11 cellular contexts compared by ENCODE assay signal in the genomic region with DNA sequence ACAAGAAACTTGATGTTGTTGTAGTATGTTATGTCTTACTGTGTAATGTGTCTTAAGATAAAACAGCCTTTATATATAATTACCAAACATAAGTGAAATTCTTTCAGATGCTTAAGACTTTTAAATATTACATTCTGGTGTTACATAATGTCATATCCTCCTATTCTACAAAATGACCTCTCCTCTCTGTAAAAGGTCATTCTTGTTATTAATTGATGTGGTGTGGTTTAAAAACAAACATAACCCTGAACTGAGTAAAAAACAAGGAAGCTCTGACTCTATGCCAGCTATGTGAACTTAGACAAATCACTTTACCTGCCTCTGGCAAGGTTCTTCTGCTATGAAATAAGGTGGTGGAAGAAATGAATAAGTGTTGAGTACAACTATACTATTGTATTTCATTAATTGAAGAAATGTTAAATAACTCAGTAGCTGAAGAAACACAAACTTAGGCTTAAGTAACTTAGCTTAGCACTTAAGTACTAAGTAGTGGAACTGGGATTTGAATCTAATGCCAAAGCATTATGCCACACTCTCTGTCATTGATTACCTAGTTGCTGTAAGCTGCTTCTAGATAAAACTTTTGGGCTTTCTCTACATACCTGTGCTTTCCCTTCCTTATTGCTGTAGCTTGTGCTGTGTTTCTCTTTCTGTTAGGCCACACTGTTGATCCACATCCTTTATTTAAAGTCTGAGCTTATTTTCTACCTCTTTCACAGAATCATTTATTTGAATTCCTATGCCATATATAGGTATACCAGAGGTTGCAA. TPM values are rescaled to one million over a fixed set of nuclear protein-coding genes. Genes with fewer than 3 reads are reported as not detected.
DNase-seq lines count a peak whose midpoint lies in the region; ATAC-seq, FAIRE-seq and TF ChIP-seq lines count a peak whose summit lies in the region.
"Had no signal": no experiment of that assay in that cellular context is flagged by ENCODE, and none has a peak within 500 bp of the region (broad histone marks: within the 10 kb centered on the region; RNA-seq: fewer than 3 reads in every experiment).

No MANE protein-coding gene starts in this region.

- no peak overlapping the region for H2BK20ac ChIP-seq in H9 (ENCODE audit: low read depth, low read length, poor library complexity, severe bottlenecking)

- no peak for DNase-seq in H9
- no peak for DNase-seq in astrocyte (ENCODE audit: low read depth)
- no peak for DNase-seq in memory B cell (ENCODE audit: low spot score in 2 of 2)
- no peak for DNase-seq in thoracic aorta (ENCODE audit: low spot score)
- no peak for DNase-seq in NCI-H1092 (lab: John Stamatoyannopoulos, UW)
- DNase-seq in progenitor cell of endocrine pancreas (ENCODE audit: low spot score, unreplicated experiment): no peak
- DNase-seq in activated CD8-positive, alpha-beta memory T cell treated with anti-CD3 and anti-CD28 coated beads, Interleukin-2, amount 50 U/mL, for 4 hours: no peak

- H3T11ph ChIP-seq in H9 (ENCODE audit: low read length): no peak overlapping the region

- no peak for TF ChIP-seq CTCF in H9 (conservative IDR thresholded peaks at IDR 0.05)
- TF ChIP-seq CTCF in astrocyte (IDR thresholded peaks at IDR 0.05; ENCODE audit: insufficient read depth, low read depth, low read length): no peak
- TF ChIP-seq CTCF in thoracic aorta (IDR thresholded peaks at IDR 0.05): no peak
- no peak for TF ChIP-seq CTCF in progenitor cell of endocrine pancreas (IDR thresholded peaks at IDR 0.05; ENCODE audit: unreplicated experiment)

- no peak overlapping the region for H2BK12ac ChIP-seq in H9 (ENCODE audit: insufficient read length, low read depth, low read length)

- no peak overlapping the region for H4K5ac ChIP-seq in H9 (ENCODE audit: insufficient read length, low read depth, low read length)

- FAIRE-seq in astrocyte (lab: Jason Lieb, UNC): peak; percentile 29

- no peaks in the 10 kb centered on the region for H3K9me3 ChIP-seq in H9 (ENCODE audit: control insufficient read depth, low read depth, low read length)
- H3K9me3 ChIP-seq in astrocyte (ENCODE audit: insufficient read depth, low read depth, low read length): no peaks in the 10 kb centered on the region
- H3K9me3 ChIP-seq in thoracic aorta: no peaks in the 10 kb centered on the region
- H3K9me3 ChIP-seq: HAP-1 had no signal

- H3K14ac ChIP-seq in H9 (ENCODE audit: insufficient read depth, low read length): no peak overlapping the region

- H3K4me1 Mint-ChIP-seq in H9 (peaks cover 21 to 26% of the 10 kb centered on the region in 2 experiments), astrocyte (ENCODE audit: low read depth, unreplicated experiment) (peaks cover 37% of the 10 kb centered on the region), memory B cell (peaks cover 27% of the 10 kb centered on the region), progenitor cell of endocrine pancreas (ENCODE audit: low read depth) (peaks cover 24% of the 10 kb centered on the region)

- H2BK5ac ChIP-seq in H9 (ENCODE audit: insufficient read length, low read length): no peak overlapping the region

- H2AFZ ChIP-seq in H9 (ENCODE audit: low read length): no peak overlapping the region
- no peak overlapping the region for H2AFZ ChIP-seq in astrocyte (ENCODE audit: low read depth, low read length)

- H3K4me1 ChIP-seq in H9 (ENCODE audit: insufficient read depth, low read length) (no peaks in the 10 kb centered on the region), astrocyte (ENCODE audit: insufficient read depth, low read length) (peaks cover 4% of the 10 kb centered on the region), thoracic aorta (ENCODE audit: control insufficient read depth in 1 of 2, low read depth in 2 of 2) (peaks cover 6 to 19% of the 10 kb centered on the region in 2 donors)

- no peak overlapping the region for H3K18ac ChIP-seq in H9 (ENCODE audit: insufficient read length, low read depth, low read length)

- H3K27ac ChIP-seq in H9 (ENCODE audit: insufficient read length, low read depth, low read length) (no peak overlapping the region), astrocyte (ENCODE audit: low read depth, low read length) (no peak overlapping the region), thoracic aorta (peak overlapping the region; percentile 7 to 38)
- H3K27ac ChIP-seq: KMS-11, VCaP had no signal

- H3K27me3 ChIP-seq in H9 (ENCODE audit: insufficient read depth, low read length) (no peaks in the 10 kb centered on the region), astrocyte (ENCODE audit: insufficient read depth, low read length) (no peaks in the 10 kb centered on the region), thoracic aorta (replicated peaks; ENCODE audit: insufficient read depth) (no peaks in the 10 kb centered on the region)

- no peak overlapping the region for H3K4ac ChIP-seq in H9 (ENCODE audit: low read depth, low read length)

- H3K4me3 Mint-ChIP-seq in H9 (no peak overlapping the region), astrocyte (ENCODE audit: unreplicated experiment) (no peak overlapping the region), memory B cell (no peak overlapping the region), progenitor cell of endocrine pancreas (ENCODE audit: low read depth) (no peak overlapping the region)

- no peak overlapping the region for H4K8ac ChIP-seq in H9 (replicated peaks; ENCODE audit: insufficient read length, low read depth, low read length)

- H3K36me3 ChIP-seq in astrocyte (ENCODE audit: insufficient read depth, low read length): no peaks in the 10 kb centered on the region
- no peaks in the 10 kb centered on the region for H3K36me3 ChIP-seq in thoracic aorta
- H3K36me3 ChIP-seq: HAP-1 had no signal

- H3K4me2 ChIP-seq in H9 (ENCODE audit: insufficient read depth, insufficient read length, low read length) (no peak overlapping the region), astrocyte (ENCODE audit: low read length) (no peak overlapping the region)
- H3K4me2 ChIP-seq: KMS-11 had no signal

- ATAC-seq in memory B cell (ENCODE audit: low read depth) (no peak), thoracic aorta (ENCODE audit: insufficient number of reproducible peaks, low FRiP score, low read depth) (no peak), HG03354 (IDR thresholded peaks at IDR 0.05; ENCODE audit: poor library complexity, severe bottlenecking, unreplicated experiment) (no peak)

- H3K27ac Mint-ChIP-seq in H9: peak overlapping the region in 2 of 3 experiments; percentile 56 to 71; a peak in 3 of 7 replicates
- peak overlapping the region; percentile 70 for H3K27ac Mint-ChIP-seq in astrocyte (ENCODE audit: unreplicated experiment)
- H3K27ac Mint-ChIP-seq in memory B cell: peak overlapping the region; percentile 86
- H3K27ac Mint-ChIP-seq in progenitor cell of endocrine pancreas: no peak overlapping the region

- H3K36me3 Mint-ChIP-seq in H9 (ENCODE audit: insufficient read depth in 1 of 3, low read depth in 3 of 3) (no peaks in the 10 kb centered on the region), astrocyte (ENCODE audit: low read depth, unreplicated experiment) (peaks cover 2% of the 10 kb centered on the region), memory B cell (peaks cover 20% of the 10 kb centered on the region), progenitor cell of endocrine pancreas (ENCODE audit: insufficient read depth) (peaks cover 5% of the 10 kb centered on the region)

- no peaks in the 10 kb centered on the region for H3K79me1 ChIP-seq in H9 (ENCODE audit: insufficient read depth, low read depth, low read length, poor library complexity, severe bottlenecking)

- H4K20me1 ChIP-seq in H9 (ENCODE audit: control insufficient read depth, insufficient read depth, insufficient read length) (no peaks in the 10 kb centered on the region), astrocyte (ENCODE audit: insufficient read depth, low read length) (no peaks in the 10 kb centered on the region)

- H2AK5ac ChIP-seq in H9 (ENCODE audit: insufficient read length, low read length): no peak overlapping the region

- H3K9me3 Mint-ChIP-seq in H9: no peaks in the 10 kb centered on the region
- H3K9me3 Mint-ChIP-seq in astrocyte (ENCODE audit: unreplicated experiment): no peaks in the 10 kb centered on the region
- H3K9me3 Mint-ChIP-seq in memory B cell: no peaks in the 10 kb centered on the region
- H3K9me3 Mint-ChIP-seq in progenitor cell of endocrine pancreas (ENCODE audit: low read depth): no peaks in the 10 kb centered on the region

- no peak overlapping the region for H3K23ac ChIP-seq in H9 (ENCODE audit: insufficient read length, low read depth, low read length)

- H3K4me3 ChIP-seq in astrocyte (ENCODE audit: insufficient read depth, low read depth, low read length) (no peak overlapping the region), thoracic aorta (peak overlapping the region; percentile 67)
- H3K4me3 ChIP-seq: HAP-1 had no signal

- H3K79me2 ChIP-seq in H9 (ENCODE audit: insufficient read depth, low read length): no peaks in the 10 kb centered on the region
- H3K79me2 ChIP-seq in astrocyte (ENCODE audit: insufficient read depth, low read length): no peaks in the 10 kb centered on the region

- H2BK120ac ChIP-seq in H9 (ENCODE audit: low read depth, low read length, poor library complexity, severe bottlenecking): no peak overlapping the region

- H3K56ac ChIP-seq in H9 (ENCODE audit: insufficient read length, low read depth, low read length): no peak overlapping the region

- H3K9ac ChIP-seq in H9 (ENCODE audit: extremely low read depth, insufficient read length, low read length): no peak overlapping the region
- H3K9ac ChIP-seq in astrocyte (ENCODE audit: low read length): no peak overlapping the region
- H3K9ac ChIP-seq: KMS-11 had no signal

- no peaks in the 10 kb centered on the region for H3K23me2 ChIP-seq in H9 (ENCODE audit: insufficient read length, low read depth, low read length, poor library complexity, severe bottlenecking)

- no peaks in the 10 kb centered on the region for H3K27me3 Mint-ChIP-seq in H9 (ENCODE audit: low read depth)
- H3K27me3 Mint-ChIP-seq in astrocyte (ENCODE audit: low read depth, unreplicated experiment): no peaks in the 10 kb centered on the region
- no peaks in the 10 kb centered on the region for H3K27me3 Mint-ChIP-seq in memory B cell
- no peaks in the 10 kb centered on the region for H3K27me3 Mint-ChIP-seq in progenitor cell of endocrine pancreas

- H4K91ac ChIP-seq in H9 (ENCODE audit: insufficient read length, low read depth, low read length): no peak overlapping the region

- H2BK15ac ChIP-seq in H9 (ENCODE audit: low read depth, low read length): no peak overlapping the region

RNA-seq across cellular contexts. Expression of gene ANGPTL1, which starts 0.9 kb away (rescaled TPM):
- not detected in 2 replicates for total RNA-seq in H9 (2021)
- total RNA-seq in astrocyte: 4.1 and 5.7 TPM in 2 replicates
- total RNA-seq in thoracic aorta: 100 to 1,000 TPM in 1 of 2 donors, 10 to 100 TPM in 1; 51.0 to 110 TPM
- 0.22 TPM in 1 of 2 replicates, not detected in the other for total RNA-seq in progenitor cell of endocrine pancreas

Comparison
In these comparisons a context has a peak if more than half of its experiments do, and no peak if none do; other contexts are left out.
1. H3K27ac ChIP-seq: peak in thoracic aorta (2 of 2); none in H9 (single experiment) and astrocyte (single experiment).